24 cellular contexts compared by ENCODE assay signal in genomic region chr3:194056731-194057415, GRCh38.
DNase-seq lines count a peak whose midpoint lies in the region; ATAC-seq and TF ChIP-seq lines count a peak whose summit lies in the region.
"Had no signal": no experiment of that assay in that cellular context is flagged by ENCODE, and none has a peak within 500 bp of the region (broad histone marks: within the 10 kb centered on the region; RNA-seq: fewer than 3 reads in every experiment).

No MANE protein-coding gene starts in this region.

- H3K4me3 Mint-ChIP-seq in memory B cell = peak overlapping the region; percentile 21

- no peak for TF ChIP-seq CTCF in VCaP (conservative IDR thresholded peaks at IDR 0.05)

- no peaks in the 10 kb centered on the region for H3K27me3 ChIP-seq in BLaER1
- H3K27me3 ChIP-seq: right atrium auricular region, uterus had no signal

- H3K9me3 ChIP-seq in BLaER1 = peaks cover 5% of the 10 kb centered on the region
- H3K9me3 ChIP-seq: mucosa of descending colon, right atrium auricular region, uterus had no signal

- H3K27ac Mint-ChIP-seq in memory B cell = peak overlapping the region; percentile 88
- H3K27ac Mint-ChIP-seq: activated CD4-positive, alpha-beta memory T cell treated with anti-CD3 and anti-CD28 coated beads, Interleukin-2, amount 10 ng/mL, durations not matched to agents 7 days and 5 days; activated naive CD8-positive, alpha-beta T cell treated with anti-CD3 and anti-CD28 coated beads for 36 hours had no signal

- H3K4me1 Mint-ChIP-seq in memory B cell = peaks cover 17% of the 10 kb centered on the region

- no peaks in the 10 kb centered on the region for H3K36me3 ChIP-seq in BLaER1
- H3K36me3 ChIP-seq: brain microvascular endothelial cell, right atrium auricular region, uterus, WERI-Rb-1 had no signal

- H3K9ac ChIP-seq in BLaER1 = no peak overlapping the region

- H3K27ac ChIP-seq in BLaER1 (no peak overlapping the region), VCaP (peak overlapping the region; percentile 47)
- H3K27ac ChIP-seq: brain microvascular endothelial cell, right atrium auricular region, uterus, WERI-Rb-1 had no signal

- H4K20me1 ChIP-seq in BLaER1 = no peaks in the 10 kb centered on the region

- DNase-seq in DMS79 (lab: John Stamatoyannopoulos, UW) (peak; percentile 13), memory B cell (ENCODE audit: low spot score in 2 of 2) (no peak), inferior parietal cortex (ENCODE audit: extremely low spot score) (no peak), HCEC 1CT (no peak), NCI-H1694 (lab: John Stamatoyannopoulos, UW) (no peak)
- no peak for DNase-seq in stimulated activated CD4-positive, alpha-beta T cell treated with anti-CD3 and anti-CD28 coated beads, Interleukin-2, amount 100 ng/mL, for 24 hours
- DNase-seq: activated CD4-positive, alpha-beta memory T cell treated with anti-CD3 and anti-CD28 coated beads, Interleukin-2, amount 10 ng/mL, durations not matched to agents 7 days and 5 days; activated naive CD8-positive, alpha-beta T cell treated with anti-CD3 and anti-CD28 coated beads for 36 hours; activated T-cell treated with anti-CD3 and anti-CD28 coated beads, Interleukin-2, amount 50 U/mL, for 4 hours; brain microvascular endothelial cell; cortex of kidney; foreskin melanocyte; H7; Kasumi-1; left cardiac atrium; mucosa of descending colon; NCI-H1417; SHP77; stimulated activated naive CD8-positive, alpha-beta T cell treated with anti-CD3 and anti-CD28 coated beads, Interleukin-15, amount 100 ng/mL, for 72 hours; uterus; WERI-Rb-1 had no signal

- H3K9me3 Mint-ChIP-seq in memory B cell = peaks cover 1% of the 10 kb centered on the region

- H3K4me3 ChIP-seq in BLaER1 = no peak overlapping the region
- H3K4me3 ChIP-seq: mucosa of descending colon, right atrium auricular region, uterus had no signal

- H3K36me3 Mint-ChIP-seq in memory B cell = no peaks in the 10 kb centered on the region
- H3K36me3 Mint-ChIP-seq: activated naive CD8-positive, alpha-beta T cell treated with anti-CD3 and anti-CD28 coated beads for 36 hours had no signal

- no peaks in the 10 kb centered on the region for H3K27me3 Mint-ChIP-seq in memory B cell

- H3K4me1 ChIP-seq in BLaER1 = peaks cover 19% of the 10 kb centered on the region
- H3K4me1 ChIP-seq: uterus had no signal

- ATAC-seq in memory B cell (ENCODE audit: low read depth) = no peak
- ATAC-seq: activated T-cell treated with anti-CD3 and anti-CD28 coated beads, Interleukin-2, amount 50 U/mL, for 4 hours; left cardiac atrium; mucosa of descending colon; stimulated activated naive CD8-positive, alpha-beta T cell treated with anti-CD3 and anti-CD28 coated beads, Interleukin-15, amount 100 ng/mL, for 72 hours had no signal

- H3K4me2 ChIP-seq in BLaER1 = peak overlapping the region; percentile 77
